30 cellular contexts compared by ENCODE assay signal in the genomic region with DNA sequence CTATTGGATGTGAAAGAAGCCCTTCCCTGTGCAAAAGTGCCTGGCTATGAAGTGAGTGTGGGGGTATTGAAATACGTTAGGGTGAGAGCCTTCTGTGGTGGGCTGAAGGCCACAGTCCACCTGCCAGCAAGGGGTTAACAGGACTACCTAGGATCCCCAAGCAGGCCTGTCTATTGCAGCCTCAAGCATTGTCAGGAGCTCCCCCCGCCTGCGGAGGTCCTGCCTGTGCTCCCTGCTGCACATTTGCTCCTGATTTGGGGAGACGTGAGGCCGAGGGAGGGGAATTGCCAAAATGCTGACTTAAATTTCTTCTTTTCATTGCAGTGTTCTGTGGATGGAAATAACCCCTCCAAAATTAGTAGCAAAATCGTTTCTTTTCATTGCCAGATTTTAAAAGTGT. TPM values are rescaled to one million over a fixed set of nuclear protein-coding genes. Genes with fewer than 3 reads are reported as not detected.
DNase-seq lines count a peak whose midpoint lies in the region; ATAC-seq and TF ChIP-seq lines count a peak whose summit lies in the region.
"Had no signal": no experiment of that assay in that cellular context is flagged by ENCODE, and none has a peak within 500 bp of the region (broad histone marks: within the 10 kb centered on the region; RNA-seq: fewer than 3 reads in every experiment).

No MANE protein-coding gene starts in this region.

- no peaks in the 10 kb centered on the region for H3K36me3 Mint-ChIP-seq in GM23338 (ENCODE audit: low read depth)
- H3K36me3 Mint-ChIP-seq in WTC11, result no peaks in the 10 kb centered on the region
- H3K36me3 Mint-ChIP-seq: CD14-positive monocyte; CD4-positive, alpha-beta memory T cell; CD4-positive, CD25-positive, alpha-beta regulatory T cell had no signal

- CTCF ChIA-PET in WTC11 (lab: Charles Lee), result interaction anchor here (0.6 to 1.6 kb wide), 9 partner anchors 9 to 342 kb away, joined by 3 to 11 read pairs (median 3); no protein-coding TSS in a partner anchor

- no peak for TF ChIP-seq POLR2A in esophagus muscularis mucosa (IDR thresholded peaks at IDR 0.05; ENCODE audit: low read depth)

- H3K27me3 Mint-ChIP-seq in GM23338 (ENCODE audit: insufficient read depth, low read depth, poor library complexity) (peaks cover 3% of the 10 kb centered on the region), WTC11 (ENCODE audit: low read depth) (no peaks in the 10 kb centered on the region)
- H3K27me3 Mint-ChIP-seq: CD8-positive, alpha-beta memory T cell had no signal

- H3K4me1 Mint-ChIP-seq in GM23338 (peaks cover 22% of the 10 kb centered on the region), WTC11 (peaks cover 24% of the 10 kb centered on the region)
- H3K4me1 Mint-ChIP-seq: CD14-positive monocyte; CD4-positive, alpha-beta memory T cell; CD4-positive, CD25-positive, alpha-beta regulatory T cell; CD8-positive, alpha-beta memory T cell had no signal

- intact Hi-C loops in esophagus muscularis mucosa (cut with DNase I), result no loop called here

- no peak overlapping the region for H3K27ac ChIP-seq in GM23338 (ENCODE audit: low read depth)
- H3K27ac ChIP-seq in esophagus muscularis mucosa (replicated peaks in 1 of 4), result no peak overlapping the region
- H3K27ac ChIP-seq: 22Rv1, A549, BLaER1 had no signal

- H3K4me3 Mint-ChIP-seq in GM23338 (no peak overlapping the region), WTC11 (no peak overlapping the region)
- H3K4me3 Mint-ChIP-seq: CD14-positive monocyte; CD4-positive, alpha-beta memory T cell; CD4-positive, CD25-positive, alpha-beta regulatory T cell; CD8-positive, alpha-beta memory T cell had no signal

- POLR2A ChIA-PET in WTC11 (lab: Charles Lee), result interaction anchor here (0.5 kb wide), 1 partner anchor 1258 kb away, joined by 4 read pairs; no protein-coding TSS in a partner anchor

- H3K9me3 Mint-ChIP-seq in GM23338, result no peaks in the 10 kb centered on the region
- H3K9me3 Mint-ChIP-seq in WTC11, result no peaks in the 10 kb centered on the region
- H3K9me3 Mint-ChIP-seq: CD14-positive monocyte had no signal

- no peak for TF ChIP-seq EP300 in esophagus muscularis mucosa (IDR thresholded peaks at IDR 0.05)

- H4K20me1 ChIP-seq in GM23338 (replicated peaks; ENCODE audit: insufficient read depth), result no peaks in the 10 kb centered on the region
- H4K20me1 ChIP-seq: BLaER1 had no signal

- H3K27ac Mint-ChIP-seq in GM23338, result no peak overlapping the region
- no peak overlapping the region for H3K27ac Mint-ChIP-seq in WTC11
- H3K27ac Mint-ChIP-seq: CD14-positive monocyte; CD4-positive, alpha-beta memory T cell; CD8-positive, alpha-beta memory T cell had no signal

- no peak overlapping the region for H3K4me2 ChIP-seq in GM23338
- H3K4me2 ChIP-seq: A549, BLaER1 had no signal

- H3K4me3 ChIP-seq in GM23338 (no peak overlapping the region), esophagus muscularis mucosa (no peak overlapping the region)
- H3K4me3 ChIP-seq: A549, BLaER1, GM12878 had no signal

- peaks cover 0 to 5% (median 0%) of the 10 kb centered on the region in 4 donors for H3K9me3 ChIP-seq in esophagus muscularis mucosa
- H3K9me3 ChIP-seq: A549, BE2C, BLaER1 had no signal

- DNase-seq in GM23338 (ENCODE audit: low spot score), result peak; percentile 24
- no peak for DNase-seq in WTC11 (ENCODE audit: low spot score)
- DNase-seq in esophagus muscularis mucosa (ENCODE audit: extremely low spot score), result peak; percentile 53
- DNase-seq in iPS-NIHi11 (ENCODE audit: low spot score), result peak; percentile 34
- no peak for DNase-seq in NCI-H2196 (lab: John Stamatoyannopoulos, UW; ENCODE audit: unreplicated experiment)
- DNase-seq in HuH-7.5 (ENCODE audit: low spot score), result no peak
- DNase-seq: ACHN; BE2C; C1 segment of cervical spinal cord; CD4-positive, alpha-beta memory T cell; CD4-positive, CD25-positive, alpha-beta regulatory T cell; CD8-positive, alpha-beta memory T cell; COR-L47; DMS 273 treated with DMSO at 0.1 percent for 48 hours; DMS153; DMS53; DMS79; DND-41; EL; GDM1 had no signal

- TF ChIP-seq CTCF in GM23338 (conservative IDR thresholded peaks at IDR 0.05; ENCODE audit: low read depth in 2 of 2) (no peak), WTC11 (IDR thresholded peaks at IDR 0.05) (no peak), esophagus muscularis mucosa (IDR thresholded peaks at IDR 0.05) (no peak)

- no peaks in the 10 kb centered on the region for H3K9me2 ChIP-seq in GM23338 (ENCODE audit: insufficient read depth)

- WGBS in esophagus muscularis mucosa, result 65% methylated on average over 6 of the region's 6 CpGs

- no peaks in the 10 kb centered on the region for H3F3A ChIP-seq in GM23338 (replicated peaks; ENCODE audit: low read depth)

- no peaks in the 10 kb centered on the region for H3K4me1 ChIP-seq in GM23338 (ENCODE audit: insufficient read depth)
- H3K4me1 ChIP-seq in esophagus muscularis mucosa, result no peaks in the 10 kb centered on the region
- H3K4me1 ChIP-seq: A549, BE2C, BLaER1 had no signal

- H3K36me3 ChIP-seq in GM23338 (ENCODE audit: insufficient read depth), result no peaks in the 10 kb centered on the region
- H3K36me3 ChIP-seq in esophagus muscularis mucosa, result no peaks in the 10 kb centered on the region
- H3K36me3 ChIP-seq: BE2C, BLaER1 had no signal

- ATAC-seq in GM23338 (peak; percentile 82), WTC11 (peak; percentile 52), HG03520 (IDR thresholded peaks at IDR 0.05; ENCODE audit: unreplicated experiment) (no peak), GM18517 (IDR thresholded peaks at IDR 0.05; ENCODE audit: unreplicated experiment) (no peak)
- ATAC-seq: A549, GM12878 had no signal

- no peaks in the 10 kb centered on the region for H3K79me2 ChIP-seq in GM23338 (replicated peaks; ENCODE audit: insufficient read depth)

- H3K27me3 ChIP-seq in GM23338 (ENCODE audit: insufficient read depth) (no peaks in the 10 kb centered on the region), esophagus muscularis mucosa (peaks cover 0 to 13% (median 0%) of the 10 kb centered on the region in 4 donors)
- H3K27me3 ChIP-seq: BE2C, BLaER1 had no signal

- H2AFZ ChIP-seq in GM23338, result no peak overlapping the region

TF ChIP-seq in GM23338, 12 proteins besides CTCF, POLR2A, EP300 and RAD21:
- no peak for TF ChIP-seq STAT1 (IDR thresholded peaks at IDR 0.05; ENCODE audit: unreplicated experiment)

TF ChIP-seq in WTC11, 78 proteins besides CTCF, POLR2A, EP300 and RAD21 (continues in another document):
- TF ChIP-seq ATF1 (CRISPR knock-in tag; IDR thresholded peaks at IDR 0.05) (no peak), ESRRA (CRISPR knock-in tag; IDR thresholded peaks at IDR 0.05; ENCODE audit: borderline replicate concordance) (no peak), ATF2 (CRISPR knock-in tag; IDR thresholded peaks at IDR 0.05; ENCODE audit: borderline replicate concordance, low read depth) (no peak), GRHL2 (CRISPR knock-in tag; IDR thresholded peaks at IDR 0.05; ENCODE audit: insufficient replicate concordance, severe bottlenecking) (no peak)
- TF ChIP-seq, protein P1, sequence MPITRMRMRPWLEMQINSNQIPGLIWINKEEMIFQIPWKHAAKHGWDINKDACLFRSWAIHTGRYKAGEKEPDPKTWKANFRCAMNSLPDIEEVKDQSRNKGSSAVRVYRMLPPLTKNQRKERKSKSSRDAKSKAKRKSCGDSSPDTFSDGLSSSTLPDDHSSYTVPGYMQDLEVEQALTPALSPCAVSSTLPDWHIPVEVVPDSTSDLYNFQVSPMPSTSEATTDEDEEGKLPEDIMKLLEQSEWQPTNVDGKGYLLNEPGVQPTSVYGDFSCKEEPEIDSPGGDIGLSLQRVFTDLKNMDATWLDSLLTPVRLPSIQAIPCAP (CRISPR knock-in tag; IDR thresholded peaks at IDR 0.05), result no peak
- TF ChIP-seq, protein P2, sequence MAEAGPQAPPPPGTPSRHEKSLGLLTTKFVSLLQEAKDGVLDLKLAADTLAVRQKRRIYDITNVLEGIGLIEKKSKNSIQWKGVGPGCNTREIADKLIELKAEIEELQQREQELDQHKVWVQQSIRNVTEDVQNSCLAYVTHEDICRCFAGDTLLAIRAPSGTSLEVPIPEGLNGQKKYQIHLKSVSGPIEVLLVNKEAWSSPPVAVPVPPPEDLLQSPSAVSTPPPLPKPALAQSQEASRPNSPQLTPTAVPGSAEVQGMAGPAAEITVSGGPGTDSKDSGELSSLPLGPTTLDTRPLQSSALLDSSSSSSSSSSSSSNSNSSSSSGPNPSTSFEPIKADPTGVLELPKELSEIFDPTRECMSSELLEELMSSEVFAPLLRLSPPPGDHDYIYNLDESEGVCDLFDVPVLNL (CRISPR knock-in tag; IDR thresholded peaks at IDR 0.05; ENCODE audit: borderline replicate concordance, low read depth), result no peak
- TF ChIP-seq, protein P3, sequence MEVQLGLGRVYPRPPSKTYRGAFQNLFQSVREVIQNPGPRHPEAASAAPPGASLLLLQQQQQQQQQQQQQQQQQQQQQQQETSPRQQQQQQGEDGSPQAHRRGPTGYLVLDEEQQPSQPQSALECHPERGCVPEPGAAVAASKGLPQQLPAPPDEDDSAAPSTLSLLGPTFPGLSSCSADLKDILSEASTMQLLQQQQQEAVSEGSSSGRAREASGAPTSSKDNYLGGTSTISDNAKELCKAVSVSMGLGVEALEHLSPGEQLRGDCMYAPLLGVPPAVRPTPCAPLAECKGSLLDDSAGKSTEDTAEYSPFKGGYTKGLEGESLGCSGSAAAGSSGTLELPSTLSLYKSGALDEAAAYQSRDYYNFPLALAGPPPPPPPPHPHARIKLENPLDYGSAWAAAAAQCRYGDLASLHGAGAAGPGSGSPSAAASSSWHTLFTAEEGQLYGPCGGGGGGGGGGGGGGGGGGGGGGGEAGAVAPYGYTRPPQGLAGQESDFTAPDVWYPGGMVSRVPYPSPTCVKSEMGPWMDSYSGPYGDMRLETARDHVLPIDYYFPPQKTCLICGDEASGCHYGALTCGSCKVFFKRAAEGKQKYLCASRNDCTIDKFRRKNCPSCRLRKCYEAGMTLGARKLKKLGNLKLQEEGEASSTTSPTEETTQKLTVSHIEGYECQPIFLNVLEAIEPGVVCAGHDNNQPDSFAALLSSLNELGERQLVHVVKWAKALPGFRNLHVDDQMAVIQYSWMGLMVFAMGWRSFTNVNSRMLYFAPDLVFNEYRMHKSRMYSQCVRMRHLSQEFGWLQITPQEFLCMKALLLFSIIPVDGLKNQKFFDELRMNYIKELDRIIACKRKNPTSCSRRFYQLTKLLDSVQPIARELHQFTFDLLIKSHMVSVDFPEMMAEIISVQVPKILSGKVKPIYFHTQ (CRISPR knock-in tag; IDR thresholded peaks at IDR 0.05), result no peak

RNA-seq across cellular contexts. Expression of gene GABRG3, which starts 56.2 kb away (rescaled TPM):
- total RNA-seq in GM23338 (2014; rRNA removed; shearing (Covaris generic)), result 0.50 and 1.4 TPM in 2 replicates
- 0.10 and 0.40 TPM in 2 replicates for polyA plus RNA-seq in GM23338 (2016; fragmentation: Nextera tagmentation; extraction: Ambion mirVana)
- 0.30 to 0.72 TPM (median 0.46 TPM) in 3 replicates for total RNA-seq in WTC11 (2021)
- total RNA-seq in esophagus muscularis mucosa, result not detected
- total RNA-seq: A172; CD4-positive, alpha-beta memory T cell; CD4-positive, CD25-positive, alpha-beta regulatory T cell; CD8-positive, alpha-beta memory T cell; Daoy; GM12878 had no signal
- polyA plus RNA-seq: AG04450; CD14-positive monocyte; CD4-positive, alpha-beta memory T cell; CD4-positive, CD25-positive, alpha-beta regulatory T cell; CD8-positive, alpha-beta memory T cell had no signal

Comparison
In these comparisons a context has a peak if more than half of its experiments do, and no peak if none do; other contexts are left out.
1. ATAC-seq: peak in GM23338 (single experiment) and WTC11 (single experiment); none in HG03520 (single experiment) and GM18517 (single experiment).
2. DNase-seq: peak in GM23338 (single experiment), esophagus muscularis mucosa (single experiment) and iPS-NIHi11 (single experiment); none in WTC11 (single experiment), NCI-H2196 (single experiment) and HuH-7.5 (single experiment).